Comparison of ENCODE assay signal across 20 cellular contexts in genomic region chr6:42429836-42430235, GRCh38. TPM values are rescaled to one million over a fixed set of nuclear protein-coding genes. Genes with fewer than 3 reads are reported as not detected.
DNase-seq lines count a peak whose midpoint lies in the region; ATAC-seq, FAIRE-seq and TF ChIP-seq lines count a peak whose summit lies in the region.
"Had no signal": no experiment of that assay in that cellular context is flagged by ENCODE, and none has a peak within 500 bp of the region (broad histone marks: within the 10 kb centered on the region; RNA-seq: fewer than 3 reads in every experiment).

No MANE protein-coding gene starts in this region.

- peaks cover 59% of the 10 kb centered on the region for H3K36me3 Mint-ChIP-seq in MCF 10A (ENCODE audit: insufficient read depth, unreplicated experiment)
- H3K36me3 Mint-ChIP-seq in T-helper 17 cell (ENCODE audit: low read depth) = peaks cover 2% of the 10 kb centered on the region
- peaks cover 18 to 30% (median 27%) of the 10 kb centered on the region in 3 donors for H3K36me3 Mint-ChIP-seq in immature natural killer cell
- H3K36me3 Mint-ChIP-seq in stimulated activated effector memory CD8-positive, alpha-beta T cell treated with anti-CD3 and anti-CD28 coated beads, Interleukin-12 subunit alpha, Interleukin-12 subunit beta, amount 100 ng/mL, for 72 hours = peaks cover 49% of the 10 kb centered on the region

- no peak overlapping the region for H3K4me3 Mint-ChIP-seq in MCF 10A (ENCODE audit: unreplicated experiment)
- peak overlapping the region; percentile 60 for H3K4me3 Mint-ChIP-seq in T-helper 17 cell
- peak overlapping the region; percentile 31 to 82 (median 53) for H3K4me3 Mint-ChIP-seq in immature natural killer cell
- H3K4me3 Mint-ChIP-seq in stimulated activated effector memory CD8-positive, alpha-beta T cell treated with anti-CD3 and anti-CD28 coated beads, Interleukin-12 subunit alpha, Interleukin-12 subunit beta, amount 100 ng/mL, for 72 hours = peak overlapping the region; percentile 56
- H3K4me3 Mint-ChIP-seq: activated CD4-positive, alpha-beta T cell treated with anti-CD3 and anti-CD28 coated beads for 36 hours had no signal

- no peaks in the 10 kb centered on the region for H3K27me3 ChIP-seq in breast epithelium
- H3K27me3 ChIP-seq: testis had no signal

- no peak for FAIRE-seq in H54 (lab: Jason Lieb, UNC)
- FAIRE-seq: TTC549 had no signal

- peak overlapping the region; percentile 15 to 64 for H3K27ac ChIP-seq in breast epithelium
- H3K27ac ChIP-seq: testis had no signal

- TF ChIP-seq POLR2A in breast epithelium (IDR thresholded peaks at IDR 0.05) (no peak), H54 (IDR thresholded peaks at IDR 0.05; ENCODE audit: low read depth, low read length) (no peak)

- DNase-seq in breast epithelium (ENCODE audit: low spot score in 2 of 2) = no peak
- no peak for DNase-seq in MCF 10A (ENCODE audit: unreplicated experiment)
- no peak for DNase-seq in T-helper 17 cell
- no peak for DNase-seq in immature natural killer cell
- DNase-seq in stimulated activated effector memory CD8-positive, alpha-beta T cell treated with anti-CD3 and anti-CD28 coated beads, Interleukin-12 subunit alpha, Interleukin-12 subunit beta, amount 100 ng/mL, for 72 hours (ENCODE audit: low spot score in 2 of 2) = no peak
- no peak for DNase-seq in DMS53 (lab: John Stamatoyannopoulos, UW)
- no peak for DNase-seq in D341Med (ENCODE audit: low spot score)
- DNase-seq in H54 (ENCODE audit: insufficient read length, low spot score) = no peak
- DNase-seq: activated CD4-positive, alpha-beta T cell treated with anti-CD3 and anti-CD28 coated beads for 36 hours; activated naive CD4-positive, alpha-beta T cell; anterior cingulate cortex; DMS153; midbrain; NCI-H187; NCI-H345; NCI-H82; testis had no signal

- BruUV-seq in MCF 10A (replicated peaks; lab: Mats Ljungman, UMichigan) = no TSS peak

- no peak overlapping the region for H3K27ac Mint-ChIP-seq in MCF 10A (ENCODE audit: low read depth, unreplicated experiment)
- H3K27ac Mint-ChIP-seq in T-helper 17 cell = peak overlapping the region; percentile 96
- peak overlapping the region in 2 of 6 donors; percentile 26 to 84 for H3K27ac Mint-ChIP-seq in immature natural killer cell
- H3K27ac Mint-ChIP-seq in stimulated activated effector memory CD8-positive, alpha-beta T cell treated with anti-CD3 and anti-CD28 coated beads, Interleukin-12 subunit alpha, Interleukin-12 subunit beta, amount 100 ng/mL, for 72 hours = no peak overlapping the region
- H3K27ac Mint-ChIP-seq: progenitor cell of endocrine pancreas had no signal

- CTCF ChIA-PET in MCF 10A (lab: Yijun Ruan, JAX) = no interaction called here

- H3K27me3 Mint-ChIP-seq in MCF 10A (ENCODE audit: insufficient read depth, unreplicated experiment) (no peaks in the 10 kb centered on the region), T-helper 17 cell (no peaks in the 10 kb centered on the region), immature natural killer cell (ENCODE audit: low read depth in 3 of 3) (peaks cover 0 to 1% (median 0%) of the 10 kb centered on the region in 3 donors)
- H3K27me3 Mint-ChIP-seq: activated CD4-positive, alpha-beta T cell treated with anti-CD3 and anti-CD28 coated beads for 36 hours; progenitor cell of endocrine pancreas had no signal

- TF ChIP-seq CTCF in breast epithelium (IDR thresholded peaks at IDR 0.05) = no peak
- no peak for TF ChIP-seq CTCF in MCF 10A (IDR thresholded peaks at IDR 0.05; ENCODE audit: unreplicated experiment)

- peaks cover 9% of the 10 kb centered on the region for H3K9me3 Mint-ChIP-seq in MCF 10A (ENCODE audit: unreplicated experiment)
- peaks cover 6 to 14% (median 9%) of the 10 kb centered on the region in 6 donors for H3K9me3 Mint-ChIP-seq in immature natural killer cell
- peaks cover 6% of the 10 kb centered on the region for H3K9me3 Mint-ChIP-seq in stimulated activated effector memory CD8-positive, alpha-beta T cell treated with anti-CD3 and anti-CD28 coated beads, Interleukin-12 subunit alpha, Interleukin-12 subunit beta, amount 100 ng/mL, for 72 hours

- intact Hi-C loops in breast epithelium (cut with DNase I; ENCODE audit: low total_unique reads) = no loop called here
- intact Hi-C loops in MCF 10A (cut with micrococcal nuclease) = no loop called here

- no peaks in the 10 kb centered on the region for H3K36me3 ChIP-seq in breast epithelium

- H3K4me1 Mint-ChIP-seq in MCF 10A (ENCODE audit: insufficient read depth, unreplicated experiment) (peaks cover 17% of the 10 kb centered on the region), T-helper 17 cell (peaks cover 38% of the 10 kb centered on the region), immature natural killer cell (peaks cover 42 to 69% of the 10 kb centered on the region in 2 donors)
- peaks cover 62% of the 10 kb centered on the region for H3K4me1 Mint-ChIP-seq in stimulated activated effector memory CD8-positive, alpha-beta T cell treated with anti-CD3 and anti-CD28 coated beads, Interleukin-12 subunit alpha, Interleukin-12 subunit beta, amount 100 ng/mL, for 72 hours

- H3K4me1 ChIP-seq in breast epithelium = no peaks in the 10 kb centered on the region

- ATAC-seq in T-helper 17 cell = no peak
- ATAC-seq in stimulated activated effector memory CD8-positive, alpha-beta T cell treated with anti-CD3 and anti-CD28 coated beads, Interleukin-12 subunit alpha, Interleukin-12 subunit beta, amount 100 ng/mL, for 72 hours = no peak
- ATAC-seq: activated CD4-positive, alpha-beta T cell treated with anti-CD3 and anti-CD28 coated beads for 36 hours had no signal

- H3K9me3 ChIP-seq in breast epithelium = peaks cover 9% of the 10 kb centered on the region in 2 donors
- H3K9me3 ChIP-seq in T-helper 17 cell (ENCODE audit: control insufficient read depth, low read length, poor library complexity, severe bottlenecking) = peaks cover 3% of the 10 kb centered on the region
- H3K9me3 ChIP-seq: testis had no signal

- H3K4me3 ChIP-seq in breast epithelium = no peak overlapping the region
- H3K4me3 ChIP-seq: testis had no signal

- POLR2A ChIA-PET in MCF 10A (lab: Yijun Ruan, JAX) = interaction anchor here (1.9 kb wide), 1 partner anchor 25 kb away, joined by 4 read pairs; no protein-coding TSS in a partner anchor

RNA-seq across cellular contexts. Expression of gene TRERF1, which starts 21.9 kb away (rescaled TPM):
- total RNA-seq in breast epithelium = 1 to 10 TPM; 3.9 to 5.4 (median 4.1) TPM
- total RNA-seq in MCF 10A (2022) = 9.4 and 12.0 TPM in 2 replicates
- 10 to 100 TPM; 28.6 to 31.2 TPM for total RNA-seq in T-helper 17 cell
- polyA plus RNA-seq in immature natural killer cell = 1 to 10 TPM; 1.5 to 8.8 (median 2.1) TPM
- total RNA-seq: dermis microvascular lymphatic vessel endothelial cell had no signal
